In genomic region chr7:32958046-32959025, GRCh38 we compare ENCODE assay signal across 8 cellular contexts. TPM values are rescaled to one million over a fixed set of nuclear protein-coding genes. Genes with fewer than 3 reads are reported as not detected.
DNase-seq lines count a peak whose midpoint lies in the region; ATAC-seq and TF ChIP-seq lines count a peak whose summit lies in the region.

No MANE protein-coding gene starts in this region.

- H3K4me1 Mint-ChIP-seq in activated CD4-positive, alpha-beta memory T cell treated with anti-CD3 and anti-CD28 coated beads for 36 hours (ENCODE audit: low read depth): peaks cover 3% of the 10 kb centered on the region

- no peaks in the 10 kb centered on the region for H3K9me3 ChIP-seq in parathyroid adenoma (ENCODE audit: control insufficient read depth, low read length)

- H3K4me3 Mint-ChIP-seq in activated CD4-positive, alpha-beta memory T cell treated with anti-CD3 and anti-CD28 coated beads for 36 hours: peak overlapping the region; percentile 66

- CTCF ChIA-PET in activated CD4-positive, alpha-beta memory T cell treated with anti-CD3 and anti-CD28 coated beads for 36 hours (lab: Charles Lee): interaction anchor here (0.9 to 1.9 kb wide), 3 partner anchors 15 to 150 kb away, joined by 3 to 9 read pairs (median 6); no protein-coding TSS in a partner anchor

- H3K27ac ChIP-seq in parathyroid adenoma: peak overlapping the region; percentile 67

- peak overlapping the region; percentile 94 for H3K4me3 ChIP-seq in AG10803 (ENCODE audit: low read length)
- H3K4me3 ChIP-seq in parathyroid adenoma (ENCODE audit: low read depth, low read length): peak overlapping the region; percentile 70

- H3K27ac Mint-ChIP-seq in activated CD4-positive, alpha-beta memory T cell treated with anti-CD3 and anti-CD28 coated beads for 36 hours: no peak overlapping the region

- no peaks in the 10 kb centered on the region for H3K79me2 ChIP-seq in parathyroid adenoma

- intact Hi-C loops in activated CD4-positive, alpha-beta memory T cell treated with anti-CD3 and anti-CD28 coated beads for 36 hours (cut with micrococcal nuclease): no loop called here
- intact Hi-C loops in Right ventricle myocardium superior (cut with DNase I): no loop called here

- H3K4me1 ChIP-seq in parathyroid adenoma: no peaks in the 10 kb centered on the region

- ATAC-seq in Right ventricle myocardium superior (ENCODE audit: poor library complexity) (peak; percentile 35), GM21576 (IDR thresholded peaks at IDR 0.05; ENCODE audit: unreplicated experiment) (no peak)

- TF ChIP-seq CTCF in AG10803 (conservative IDR thresholded peaks at IDR 0.05; ENCODE audit: low read length): no peak
- TF ChIP-seq CTCF in parathyroid adenoma (IDR thresholded peaks at IDR 0.05): no peak

- peak overlapping the region; percentile 91 for H2AFZ ChIP-seq in parathyroid adenoma

- H3K36me3 Mint-ChIP-seq in activated CD4-positive, alpha-beta memory T cell treated with anti-CD3 and anti-CD28 coated beads for 36 hours: no peaks in the 10 kb centered on the region

- peak overlapping the region; percentile 64 for H3K4me2 ChIP-seq in parathyroid adenoma (ENCODE audit: low read length)

- DNase-seq in AG10803 (ENCODE audit: low read depth) (peak; percentile 81), HCEC 1CT (peak; percentile 52), Right ventricle myocardium superior (peak; percentile 79), GOT3 (lab: John Stamatoyannopoulos, UW) (no peak), HuH-7.5 (ENCODE audit: low spot score) (no peak)
- no peak for DNase-seq in activated CD4-positive, alpha-beta memory T cell treated with anti-CD3 and anti-CD28 coated beads for 36 hours

- H3K36me3 ChIP-seq in parathyroid adenoma (ENCODE audit: control insufficient read depth, insufficient read depth, low read length): no peaks in the 10 kb centered on the region

- H3K9ac ChIP-seq in parathyroid adenoma: no peak overlapping the region

- H3K9me3 Mint-ChIP-seq in activated CD4-positive, alpha-beta memory T cell treated with anti-CD3 and anti-CD28 coated beads for 36 hours: no peaks in the 10 kb centered on the region

- H3K27me3 Mint-ChIP-seq in activated CD4-positive, alpha-beta memory T cell treated with anti-CD3 and anti-CD28 coated beads for 36 hours: peaks cover 18% of the 10 kb centered on the region

- H3K27me3 ChIP-seq in parathyroid adenoma (ENCODE audit: control insufficient read depth, insufficient read depth, low read length): no peaks in the 10 kb centered on the region

- POLR2A ChIA-PET in activated CD4-positive, alpha-beta memory T cell treated with anti-CD3 and anti-CD28 coated beads for 36 hours (lab: Charles Lee): no interaction called here

RNA-seq across cellular contexts. Expression of gene FKBP9, which starts 1.1 kb away (rescaled TPM):
- under 1 TPM; 0.78 to 0.94 TPM for total RNA-seq in activated CD4-positive, alpha-beta memory T cell treated with anti-CD3 and anti-CD28 coated beads for 36 hours
- total RNA-seq in Right ventricle myocardium superior: 120 TPM

Comparison
In these comparisons a context has a peak if more than half of its experiments do, and no peak if none do; other contexts are left out.
1. DNase-seq: peak in AG10803 (single experiment), HCEC 1CT (single experiment) and Right ventricle myocardium superior (single experiment); none in activated CD4-positive, alpha-beta memory T cell treated with anti-CD3 and anti-CD28 coated beads for 36 hours (single experiment), GOT3 (single experiment) and HuH-7.5 (single experiment).
2. RNA of gene FKBP9, which starts 1.1 kb away (total RNA-seq): 120 TPM in Right ventricle myocardium superior (single experiment); 0.78 to 0.94 TPM in activated CD4-positive, alpha-beta memory T cell treated with anti-CD3 and anti-CD28 coated beads for 36 hours; every median in the first group is over 10 times any median in the second.